2 cellular contexts compared by ENCODE assay signal in genomic region chr2:10557506-10558265, GRCh38.
TF ChIP-seq lines count a peak whose summit lies in the region.

No MANE protein-coding gene starts in this region.

TF ChIP-seq in GM12878, 131 proteins besides CTCF, POLR2A, EP300 and RAD21:
- TF ChIP-seq RUNX3 (IDR thresholded peaks at IDR 0.05; ENCODE audit: low read length) (no peak), SRF (IDR thresholded peaks at IDR 0.05; ENCODE audit: low read depth in 2 of 2, low read length in 2 of 2) (no peak), ZZZ3 (IDR thresholded peaks at IDR 0.05; ENCODE audit: control insufficient read depth, insufficient read length, low read depth) (no peak), MYC (IDR thresholded peaks at IDR 0.05; ENCODE audit: insufficient read depth, insufficient read length, insufficient replicate concordance, low read length, severe bottlenecking) (no peak), YY1 (IDR thresholded peaks at IDR 0.05; ENCODE audit: low read depth, low read length) (no peak), HCFC1 (IDR thresholded peaks at IDR 0.05; ENCODE audit: low read length) (no peak), YBX1 (IDR thresholded peaks at IDR 0.05) (no peak), IKZF2 (IDR thresholded peaks at IDR 0.05) (no peak), USF2 (IDR thresholded peaks at IDR 0.05; ENCODE audit: borderline replicate concordance, low read depth, low read length) (no peak), RB1 (IDR thresholded peaks at IDR 0.05; ENCODE audit: borderline replicate concordance) (no peak)
- TF ChIP-seq, protein P1, sequence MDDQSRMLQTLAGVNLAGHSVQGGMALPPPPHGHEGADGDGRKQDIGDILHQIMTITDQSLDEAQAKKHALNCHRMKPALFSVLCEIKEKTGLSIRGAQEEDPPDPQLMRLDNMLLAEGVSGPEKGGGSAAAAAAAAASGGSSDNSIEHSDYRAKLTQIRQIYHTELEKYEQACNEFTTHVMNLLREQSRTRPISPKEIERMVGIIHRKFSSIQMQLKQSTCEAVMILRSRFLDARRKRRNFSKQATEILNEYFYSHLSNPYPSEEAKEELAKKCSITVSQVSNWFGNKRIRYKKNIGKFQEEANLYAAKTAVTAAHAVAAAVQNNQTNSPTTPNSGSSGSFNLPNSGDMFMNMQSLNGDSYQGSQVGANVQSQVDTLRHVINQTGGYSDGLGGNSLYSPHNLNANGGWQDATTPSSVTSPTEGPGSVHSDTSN (IDR thresholded peaks at IDR 0.05; ENCODE audit: insufficient replicate concordance, low read depth, low read length), result no peak

TF ChIP-seq in HepG2, 621 proteins besides CTCF, POLR2A, EP300 and RAD21:
- TF ChIP-seq NBN (conservative IDR thresholded peaks at IDR 0.05) (no peak), ZNF460 (CRISPR knock-in tag; IDR thresholded peaks at IDR 0.05; ENCODE audit: borderline replicate concordance) (no peak), STAG1 (CRISPR knock-in tag; IDR thresholded peaks at IDR 0.05) (peak; percentile 48; the same call in 1 of the 2 replicates), ZSCAN31 (CRISPR knock-in tag; IDR thresholded peaks at IDR 0.05; ENCODE audit: low read depth) (0 out of 2 replicates have a peak, but pooled peaks have one; percentile 22), HNRNPL (IDR thresholded peaks at IDR 0.05; ENCODE audit: low read depth, low read length) (0 out of 2 replicates have a peak, but pooled peaks have one; percentile 51), SALL1 (CRISPR knock-in tag; IDR thresholded peaks at IDR 0.05) (peak; percentile 17; the same call in 1 of the 2 replicates)
- TF ChIP-seq, protein P2, sequence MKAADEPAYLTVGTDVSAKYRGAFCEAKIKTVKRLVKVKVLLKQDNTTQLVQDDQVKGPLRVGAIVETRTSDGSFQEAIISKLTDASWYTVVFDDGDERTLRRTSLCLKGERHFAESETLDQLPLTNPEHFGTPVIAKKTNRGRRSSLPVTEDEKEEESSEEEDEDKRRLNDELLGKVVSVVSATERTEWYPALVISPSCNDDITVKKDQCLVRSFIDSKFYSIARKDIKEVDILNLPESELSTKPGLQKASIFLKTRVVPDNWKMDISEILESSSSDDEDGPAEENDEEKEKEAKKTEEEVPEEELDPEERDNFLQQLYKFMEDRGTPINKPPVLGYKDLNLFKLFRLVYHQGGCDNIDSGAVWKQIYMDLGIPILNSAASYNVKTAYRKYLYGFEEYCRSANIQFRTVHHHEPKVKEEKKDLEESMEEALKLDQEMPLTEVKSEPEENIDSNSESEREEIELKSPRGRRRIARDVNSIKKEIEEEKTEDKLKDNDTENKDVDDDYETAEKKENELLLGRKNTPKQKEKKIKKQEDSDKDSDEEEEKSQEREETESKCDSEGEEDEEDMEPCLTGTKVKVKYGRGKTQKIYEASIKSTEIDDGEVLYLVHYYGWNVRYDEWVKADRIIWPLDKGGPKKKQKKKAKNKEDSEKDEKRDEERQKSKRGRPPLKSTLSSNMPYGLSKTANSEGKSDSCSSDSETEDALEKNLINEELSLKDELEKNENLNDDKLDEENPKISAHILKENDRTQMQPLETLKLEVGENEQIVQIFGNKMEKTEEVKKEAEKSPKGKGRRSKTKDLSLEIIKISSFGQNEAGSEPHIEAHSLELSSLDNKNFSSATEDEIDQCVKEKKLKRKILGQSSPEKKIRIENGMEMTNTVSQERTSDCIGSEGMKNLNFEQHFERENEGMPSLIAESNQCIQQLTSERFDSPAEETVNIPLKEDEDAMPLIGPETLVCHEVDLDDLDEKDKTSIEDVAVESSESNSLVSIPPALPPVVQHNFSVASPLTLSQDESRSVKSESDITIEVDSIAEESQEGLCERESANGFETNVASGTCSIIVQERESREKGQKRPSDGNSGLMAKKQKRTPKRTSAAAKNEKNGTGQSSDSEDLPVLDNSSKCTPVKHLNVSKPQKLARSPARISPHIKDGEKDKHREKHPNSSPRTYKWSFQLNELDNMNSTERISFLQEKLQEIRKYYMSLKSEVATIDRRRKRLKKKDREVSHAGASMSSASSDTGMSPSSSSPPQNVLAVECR (CRISPR knock-in tag; IDR thresholded peaks at IDR 0.05; ENCODE audit: borderline replicate concordance), result 0 out of 2 replicates have a peak, but pooled peaks have one; percentile 14
